Comparison of ENCODE assay signal across 1 cellular context in genomic region chr21:45419162-45419561, GRCh38.
TF ChIP-seq lines count a peak whose summit lies in the region.

No MANE protein-coding gene starts in this region.

TF ChIP-seq in H1, 55 proteins besides CTCF, POLR2A, EP300 and RAD21:
- TF ChIP-seq TEAD4 (IDR thresholded peaks at IDR 0.05; ENCODE audit: low read depth, low read length) (no peak), ZNF274 (IDR thresholded peaks at IDR 0.05; ENCODE audit: borderline replicate concordance, extremely low read depth, low read length) (no peak), MAFK (IDR thresholded peaks at IDR 0.05; ENCODE audit: low read depth, low read length) (no peak), BACH1 (IDR thresholded peaks at IDR 0.05; ENCODE audit: low read length) (no peak), HDAC6 (IDR thresholded peaks at IDR 0.05; ENCODE audit: low read depth, low read length) (no peak), PHF8 (conservative IDR thresholded peaks at IDR 0.05; ENCODE audit: low read depth, low read length) (no peak), TCF12 (IDR thresholded peaks at IDR 0.05; ENCODE audit: low read depth, low read length) (no peak)
